1 cellular context compared by ENCODE assay signal in the genomic region with DNA sequence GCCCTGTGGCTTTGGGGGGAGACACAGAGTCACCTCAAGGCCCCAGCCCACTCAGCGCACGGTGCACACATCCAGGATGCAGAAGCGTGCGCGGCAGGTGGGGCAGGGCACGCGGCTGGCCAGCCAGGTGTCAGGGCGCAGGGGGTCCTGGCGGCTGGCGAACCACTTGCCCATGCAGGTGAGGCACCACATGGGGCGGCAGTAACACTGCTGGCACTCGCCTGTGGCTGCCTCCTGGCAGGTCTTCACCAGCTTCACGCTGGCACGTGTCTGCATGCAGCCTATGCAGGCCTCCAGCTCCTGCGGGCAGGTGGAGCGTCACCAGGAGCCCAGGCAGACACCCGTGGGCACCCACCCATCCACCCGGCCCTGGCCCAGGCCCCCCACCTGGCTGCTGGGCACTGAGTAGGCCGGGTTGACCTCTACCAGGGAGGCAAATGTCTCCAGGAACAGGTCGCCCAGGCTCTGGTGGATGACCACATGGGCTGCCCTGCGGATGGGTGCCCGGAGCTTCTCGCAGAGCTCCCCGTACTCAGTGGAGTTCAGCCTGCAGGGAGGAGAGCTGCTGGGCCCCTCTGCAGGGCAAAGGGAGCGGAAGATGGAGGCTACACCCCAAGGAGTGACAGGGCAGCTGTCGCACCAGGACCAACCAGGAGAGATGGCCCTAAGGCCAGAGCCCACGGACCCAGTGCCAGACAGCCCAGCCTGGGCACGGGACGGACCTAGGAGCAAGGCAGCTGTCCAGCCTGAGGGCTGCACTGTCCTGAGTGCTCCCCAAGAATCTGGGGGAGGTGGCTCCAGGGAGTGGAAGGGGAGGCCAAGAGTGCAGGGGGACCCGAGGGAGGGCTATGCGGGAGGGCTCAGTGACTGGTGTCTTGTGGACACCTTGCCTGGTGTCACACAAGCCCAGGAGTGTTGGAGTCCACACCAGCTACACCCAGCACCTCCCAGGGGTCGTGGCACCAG.
TF ChIP-seq lines count a peak whose summit lies in the region.

No MANE protein-coding gene starts in this region.

TF ChIP-seq in HepG2, 621 proteins besides CTCF, POLR2A, EP300 and RAD21:
- TF ChIP-seq AGO2 (optimal IDR thresholded peaks at IDR 0.05; ENCODE audit: low read depth, low read length) (peak; percentile 81), RBFOX2 (IDR thresholded peaks at IDR 0.05; ENCODE audit: low read depth, low read length) (peak; percentile 70), ZNF660 (CRISPR knock-in tag; IDR thresholded peaks at IDR 0.05; ENCODE audit: borderline replicate concordance, low read depth) (no peak)
TF ChIP-seq in HepG2: peak in this region for 2.
